ENCODE assay signal across 9 cellular contexts in genomic region chr1:14923400-14924011, GRCh38.
DNase-seq lines count a peak whose midpoint lies in the region; ATAC-seq and TF ChIP-seq lines count a peak whose summit lies in the region.
"Had no signal": no experiment of that assay in that cellular context is flagged by ENCODE, and none has a peak within 500 bp of the region (broad histone marks: within the 10 kb centered on the region; RNA-seq: fewer than 3 reads in every experiment).

No MANE protein-coding gene starts in this region.

- peak overlapping the region; percentile 56; the same call in 1 of the 2 replicates for H2AFZ ChIP-seq in SK-N-SH (ENCODE audit: low read depth)

- no peak overlapping the region for H3K27ac Mint-ChIP-seq in activated T-helper 17 cell treated with anti-CD3 and anti-CD28 coated beads, Interleukin-2, amount 50 U/mL, for 72 hours

- H3K9me2 ChIP-seq in SK-N-SH = no peaks in the 10 kb centered on the region

- no peaks in the 10 kb centered on the region; the same call in 1 of the 2 replicates for H4K20me1 ChIP-seq in SK-N-SH (ENCODE audit: insufficient read depth)

- DNase-seq in SK-N-SH = no peak
- no peak for DNase-seq in stomach
- no peak for DNase-seq in COLO829 (ENCODE audit: low spot score)
- no peak for DNase-seq in effector CD8-positive, alpha-beta T cell (lab: John Stamatoyannopoulos, UW)
- DNase-seq in NCI-H2171 treated with DMSO at 0.1 percent for 48 hours (lab: John Stamatoyannopoulos, UW) = no peak

- intact Hi-C loops in stomach (cut with DNase I; ENCODE audit: low total_unique reads) = no loop called here

- no peak overlapping the region for H3K9ac ChIP-seq in SK-N-SH
- H3K9ac ChIP-seq in iPS-15b (ENCODE audit: low read depth, low read length) = no peak overlapping the region

- peak overlapping the region; percentile 16 to 28; a peak in 3 of 4 replicates for H3K4me3 ChIP-seq in SK-N-SH (ENCODE audit: low read depth in 2 of 2, low read length in 1 of 2)
- H3K4me3 ChIP-seq in iPS-15b (ENCODE audit: low read depth, low read length) = peak overlapping the region; percentile 46
- H3K4me3 ChIP-seq in stomach = peak overlapping the region; percentile 35 to 91 (median 62)

- H3K9me3 Mint-ChIP-seq in activated T-helper 17 cell treated with anti-CD3 and anti-CD28 coated beads, Interleukin-2, amount 50 U/mL, for 72 hours = no peaks in the 10 kb centered on the region

- TF ChIP-seq RAD21 in SK-N-SH (IDR thresholded peaks at IDR 0.05; ENCODE audit: low read length) = no peak

- H3F3A ChIP-seq in SK-N-SH (replicated peaks; ENCODE audit: insufficient read depth) = no peaks in the 10 kb centered on the region

- WGBS in SK-N-SH (ENCODE audit: low lambda C conversion rate) = 63% methylated on average over 9 of the region's 31 CpGs
- WGBS in stomach, 5 donors = 23 to 58% (median 29%) methylated on average over 11 to 31 of the region's 31 CpGs

- no peak for TF ChIP-seq EP300 in SK-N-SH (IDR thresholded peaks at IDR 0.05; ENCODE audit: borderline replicate concordance in 1 of 2, low read depth in 1 of 2, low read length in 1 of 2)
- no peak for TF ChIP-seq EP300 in stomach (IDR thresholded peaks at IDR 0.05)

- H3K4me2 ChIP-seq in SK-N-SH = peak overlapping the region; percentile 71; the same call in 1 of the 2 replicates

- TF ChIP-seq CTCF in SK-N-SH (IDR thresholded peaks at IDR 0.05) (no peak), stomach (IDR thresholded peaks at IDR 0.05) (no peak)

- no peaks in the 10 kb centered on the region for H3K36me3 Mint-ChIP-seq in activated T-helper 17 cell treated with anti-CD3 and anti-CD28 coated beads, Interleukin-2, amount 50 U/mL, for 72 hours (ENCODE audit: low read depth)

- no peak for TF ChIP-seq POLR2A in stomach (IDR thresholded peaks at IDR 0.05)

- H3K27ac ChIP-seq in SK-N-SH (ENCODE audit: low read depth in 2 of 2, low read length in 1 of 2) = no peak overlapping the region
- H3K27ac ChIP-seq in stomach = peak overlapping the region in 3 of 5 donors; percentile 64 to 81 (median 76)
- H3K27ac ChIP-seq: 22Rv1 had no signal

- peak overlapping the region; percentile 67 for H3K4me3 Mint-ChIP-seq in activated T-helper 17 cell treated with anti-CD3 and anti-CD28 coated beads, Interleukin-2, amount 50 U/mL, for 72 hours

- POLR2A ChIA-PET in SK-N-SH (lab: Yijun Ruan, JAX) = no interaction called here

- H3K9me3 ChIP-seq in SK-N-SH = no peaks in the 10 kb centered on the region
- H3K9me3 ChIP-seq in iPS-15b (ENCODE audit: control insufficient read depth, insufficient read depth, low read length) = no peaks in the 10 kb centered on the region
- H3K9me3 ChIP-seq in stomach = no peaks in the 10 kb centered on the region

- CTCF ChIA-PET in SK-N-SH (lab: Yijun Ruan, JAX) = interaction anchor here (7.1 kb wide), 1 partner anchor 105 kb away, joined by 44 read pairs; no protein-coding TSS in a partner anchor

- H3K36me3 ChIP-seq in SK-N-SH (replicated peaks in 1 of 2; ENCODE audit: control insufficient read depth in 1 of 2, insufficient read depth in 2 of 2, low read length in 1 of 2) = no peaks in the 10 kb centered on the region
- no peaks in the 10 kb centered on the region for H3K36me3 ChIP-seq in iPS-15b (ENCODE audit: control insufficient read depth, insufficient read depth, low read length)
- H3K36me3 ChIP-seq in stomach = no peaks in the 10 kb centered on the region

- peaks cover 35% of the 10 kb centered on the region for H3K27me3 Mint-ChIP-seq in activated T-helper 17 cell treated with anti-CD3 and anti-CD28 coated beads, Interleukin-2, amount 50 U/mL, for 72 hours

- H3K27me3 ChIP-seq in SK-N-SH (ENCODE audit: insufficient read depth) (no peaks in the 10 kb centered on the region), iPS-15b (ENCODE audit: control insufficient read depth, insufficient read depth, low read length) (peaks cover 35% of the 10 kb centered on the region), stomach (peaks cover 0 to 51% (median 7%) of the 10 kb centered on the region in 3 donors)

- ATAC-seq in SK-N-SH treated with all-trans-retinoic acid at 6 μM for 48 hours = no peak
- ATAC-seq in activated T-helper 17 cell treated with anti-CD3 and anti-CD28 coated beads, Interleukin-2, amount 50 U/mL, for 72 hours (replicated peaks) = no peak

- no peaks in the 10 kb centered on the region for H3K4me1 Mint-ChIP-seq in activated T-helper 17 cell treated with anti-CD3 and anti-CD28 coated beads, Interleukin-2, amount 50 U/mL, for 72 hours

- H3K79me2 ChIP-seq in SK-N-SH (ENCODE audit: insufficient read depth) = peaks cover 32% of the 10 kb centered on the region

- H3K4me1 ChIP-seq in SK-N-SH (ENCODE audit: control insufficient read depth in 1 of 2, insufficient read depth in 2 of 2, low read depth in 1 of 2, low read length in 1 of 2) (peaks cover 0 to 9% of the 10 kb centered on the region in 2 experiments; a peak in 2 of 4 replicates), iPS-15b (ENCODE audit: control insufficient read depth, insufficient read depth, low read length) (peaks cover 6% of the 10 kb centered on the region), stomach (peaks cover 11 to 22% (median 13%) of the 10 kb centered on the region in 4 donors)

TF ChIP-seq in SK-N-SH, 30 proteins besides CTCF, POLR2A, EP300 and RAD21 (continues in another document):
- no peak for TF ChIP-seq ZBTB33 (IDR thresholded peaks at IDR 0.05; ENCODE audit: borderline replicate concordance, low read depth)
- no peak for TF ChIP-seq MXI1 (IDR thresholded peaks at IDR 0.05; ENCODE audit: low read depth, low read length)
- no peak for TF ChIP-seq FOXM1 (IDR thresholded peaks at IDR 0.05; ENCODE audit: low read depth)
- no peak for TF ChIP-seq MAX (IDR thresholded peaks at IDR 0.05; ENCODE audit: low read depth)
- no peak for TF ChIP-seq RFX5 (IDR thresholded peaks at IDR 0.05; ENCODE audit: low read length)
- TF ChIP-seq NFIC (IDR thresholded peaks at IDR 0.05; ENCODE audit: borderline replicate concordance) = no peak
- TF ChIP-seq FOXJ3 (CRISPR knock-in tag; IDR thresholded peaks at IDR 0.05) = no peak
- TF ChIP-seq SMC3 (IDR thresholded peaks at IDR 0.05; ENCODE audit: low read depth, low read length) = no peak

TF ChIP-seq in SK-N-SH treated with all-trans-retinoic acid at 6 μM for 48 hours, 23 proteins besides CTCF, POLR2A, EP300 and RAD21:
- no peak for TF ChIP-seq OSR1 (CRISPR knock-in tag; IDR thresholded peaks at IDR 0.05)
- TF ChIP-seq POU6F1 (CRISPR knock-in tag; IDR thresholded peaks at IDR 0.05; ENCODE audit: borderline replicate concordance, low read depth) = no peak
- TF ChIP-seq PPARA (CRISPR knock-in tag; IDR thresholded peaks at IDR 0.05; ENCODE audit: borderline replicate concordance) = no peak
- TF ChIP-seq CSDC2 (CRISPR knock-in tag; IDR thresholded peaks at IDR 0.05) = no peak
- no peak for TF ChIP-seq TOX (CRISPR knock-in tag; IDR thresholded peaks at IDR 0.05; ENCODE audit: borderline replicate concordance)
- no peak for TF ChIP-seq SNAI2 (CRISPR knock-in tag; IDR thresholded peaks at IDR 0.05)
- TF ChIP-seq ZFP3 (CRISPR knock-in tag; IDR thresholded peaks at IDR 0.05) = no peak
- TF ChIP-seq ESRRG (CRISPR knock-in tag; IDR thresholded peaks at IDR 0.05) = no peak
- no peak for TF ChIP-seq ZNF565 (CRISPR knock-in tag; conservative IDR thresholded peaks at IDR 0.05; ENCODE audit: low read depth)
- no peak for TF ChIP-seq ZFP30 (CRISPR knock-in tag; IDR thresholded peaks at IDR 0.05)
- TF ChIP-seq ARNTL (CRISPR knock-in tag; IDR thresholded peaks at IDR 0.05; ENCODE audit: borderline replicate concordance, low read depth) = no peak
- TF ChIP-seq TSHZ2 (CRISPR knock-in tag; IDR thresholded peaks at IDR 0.05) = no peak

Comparison
In these comparisons a context has a peak if more than half of its experiments do, and no peak if none do; other contexts are left out.
1. H3K27ac ChIP-seq: peak in stomach (3 of 5); none in SK-N-SH (0 of 2).
2. Peak in every context shown above with its lines, with median percentiles within 50 percentile points of each other: H3K4me3 ChIP-seq.